Comparison of ENCODE assay signal across 19 cellular contexts in the genomic region with DNA sequence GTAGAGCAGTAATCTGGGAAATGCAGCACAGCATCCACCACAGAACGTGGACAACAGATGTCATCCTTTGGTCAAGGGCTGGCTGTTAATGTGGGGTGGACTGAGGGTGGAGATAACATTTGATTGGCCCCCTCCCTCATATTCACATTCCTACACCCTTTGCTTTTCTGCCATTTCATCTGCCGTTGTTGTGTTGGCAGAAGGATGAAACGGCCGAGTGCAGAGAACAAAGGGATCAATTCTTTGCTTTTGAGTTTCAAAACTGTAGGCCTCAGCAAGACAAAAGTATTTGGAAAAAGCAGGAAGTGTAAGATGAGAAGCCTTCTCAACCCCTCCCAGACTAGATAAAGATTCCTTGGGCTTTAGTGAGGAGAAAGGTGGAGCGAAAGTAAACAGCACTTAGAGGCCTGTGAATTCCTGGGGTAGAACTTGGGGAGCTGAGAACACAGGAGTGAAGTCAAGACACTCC.
DNase-seq lines count a peak whose midpoint lies in the region; ATAC-seq and TF ChIP-seq lines count a peak whose summit lies in the region.
"Had no signal": no experiment of that assay in that cellular context is flagged by ENCODE, and none has a peak within 500 bp of the region (broad histone marks: within the 10 kb centered on the region; RNA-seq: fewer than 3 reads in every experiment).

No MANE protein-coding gene starts in this region.

- peak; percentile 95 for ATAC-seq in WTC11
- ATAC-seq: sciatic nerve had no signal

- TF ChIP-seq CTCF in H9 (conservative IDR thresholded peaks at IDR 0.05) (no peak), WTC11 (IDR thresholded peaks at IDR 0.05) (no peak), GM20000 (IDR thresholded peaks at IDR 0.05; ENCODE audit: extremely low read depth, missing control alignments) (no peak), A673 (conservative IDR thresholded peaks at IDR 0.05; ENCODE audit: low read depth, low read length) (no peak)

- no CpG with 5 or more reads among the region's 5 CpGs for WGBS in H9 (ENCODE audit: extremely low coverage, insufficient read length, low lambda C conversion rate)

- no peaks in the 10 kb centered on the region for H3K27me3 Mint-ChIP-seq in H9 (ENCODE audit: low read depth)
- no peaks in the 10 kb centered on the region for H3K27me3 Mint-ChIP-seq in WTC11 (ENCODE audit: low read depth)

- H3K56ac ChIP-seq in H9 (ENCODE audit: insufficient read length, low read depth, low read length): no peak overlapping the region

- H3K23me2 ChIP-seq in H9 (ENCODE audit: insufficient read length, low read depth, low read length, poor library complexity, severe bottlenecking): no peaks in the 10 kb centered on the region

- no peaks in the 10 kb centered on the region for H4K20me1 ChIP-seq in H9 (ENCODE audit: control insufficient read depth, insufficient read depth, insufficient read length)

- H3K27ac Mint-ChIP-seq in H9 (no peak overlapping the region), WTC11 (no peak overlapping the region)

- no peak overlapping the region for H4K8ac ChIP-seq in H9 (replicated peaks; ENCODE audit: insufficient read length, low read depth, low read length)

- no peak overlapping the region for H2BK15ac ChIP-seq in H9 (ENCODE audit: low read depth, low read length)

- H3K18ac ChIP-seq in H9 (ENCODE audit: insufficient read length, low read depth, low read length): peak overlapping the region; percentile 52

- H2BK120ac ChIP-seq in H9 (ENCODE audit: low read depth, low read length, poor library complexity, severe bottlenecking): no peak overlapping the region

- peak overlapping the region; percentile 9 for H2AK5ac ChIP-seq in H9 (ENCODE audit: insufficient read length, low read length)

- H3K36me3 ChIP-seq in A673 (ENCODE audit: insufficient read depth, low read length, poor library complexity, severe bottlenecking): no peaks in the 10 kb centered on the region
- H3K36me3 ChIP-seq: colonic mucosa, vagina had no signal

- H3K9ac ChIP-seq in H9 (ENCODE audit: extremely low read depth, insufficient read length, low read length): no peak overlapping the region

- H3K4me3 Mint-ChIP-seq in H9: no peak overlapping the region
- H3K4me3 Mint-ChIP-seq in WTC11: no peak overlapping the region
- H3K4me3 Mint-ChIP-seq: neural crest cell had no signal

- CTCF ChIA-PET in WTC11 (lab: Charles Lee) (no interaction called here), A673 (lab: Charles Lee) (no interaction called here)

- H3K4me1 Mint-ChIP-seq in H9 (peaks cover 11 to 12% of the 10 kb centered on the region in 2 experiments; a peak in 3 of 4 replicates), WTC11 (peaks cover 7% of the 10 kb centered on the region)
- H3K4me1 Mint-ChIP-seq: neural crest cell had no signal

- H3K9me3 Mint-ChIP-seq in H9 (no peaks in the 10 kb centered on the region), WTC11 (peaks cover 6% of the 10 kb centered on the region)
- H3K9me3 Mint-ChIP-seq: neural crest cell had no signal

- no peak overlapping the region for H3K23ac ChIP-seq in H9 (ENCODE audit: insufficient read length, low read depth, low read length)

- no peak overlapping the region for H2AFZ ChIP-seq in H9 (ENCODE audit: low read length)

- no peaks in the 10 kb centered on the region for H3K79me1 ChIP-seq in H9 (ENCODE audit: insufficient read depth, low read depth, low read length, poor library complexity, severe bottlenecking)

- H3K4me2 ChIP-seq in H9 (ENCODE audit: insufficient read depth, insufficient read length, low read length): peak overlapping the region; percentile 39

- no peak overlapping the region for H3K4ac ChIP-seq in H9 (ENCODE audit: low read depth, low read length)

- H3T11ph ChIP-seq in H9 (ENCODE audit: low read length): no peak overlapping the region

- H3K4me1 ChIP-seq in H9 (ENCODE audit: insufficient read depth, low read length) (peaks cover 8% of the 10 kb centered on the region; the same call in 1 of the 2 replicates), A673 (ENCODE audit: insufficient read depth, low read length, poor library complexity, severe bottlenecking) (no peaks in the 10 kb centered on the region)
- H3K4me1 ChIP-seq: colonic mucosa, vagina had no signal

- peak overlapping the region; percentile 42 for H2BK5ac ChIP-seq in H9 (ENCODE audit: insufficient read length, low read length)

- no peak overlapping the region for H2BK20ac ChIP-seq in H9 (ENCODE audit: low read depth, low read length, poor library complexity, severe bottlenecking)

- intact Hi-C loops in A673 (cut with micrococcal nuclease; ENCODE audit: unreplicated experiment): no loop called here

- H4K91ac ChIP-seq in H9 (ENCODE audit: insufficient read length, low read depth, low read length): no peak overlapping the region

- H3K36me3 Mint-ChIP-seq in H9 (ENCODE audit: insufficient read depth in 1 of 3, low read depth in 3 of 3): peaks cover 0 to 7% (median 6%) of the 10 kb centered on the region in 3 experiments; a peak in 1 of 7 replicates
- peaks cover 6% of the 10 kb centered on the region for H3K36me3 Mint-ChIP-seq in WTC11

- H3K9me3 ChIP-seq in H9 (ENCODE audit: control insufficient read depth, low read depth, low read length) (no peaks in the 10 kb centered on the region), A673 (ENCODE audit: low read depth, low read length, poor library complexity, severe bottlenecking) (no peaks in the 10 kb centered on the region)
- H3K9me3 ChIP-seq: colonic mucosa, vagina had no signal

- no peak overlapping the region for H3K4me3 ChIP-seq in A673 (ENCODE audit: low read depth, low read length, poor library complexity, severe bottlenecking)
- H3K4me3 ChIP-seq: colonic mucosa, vagina had no signal

- H3K14ac ChIP-seq in H9 (ENCODE audit: insufficient read depth, low read length): no peak overlapping the region

- H4K5ac ChIP-seq in H9 (ENCODE audit: insufficient read length, low read depth, low read length): no peak overlapping the region

- no peak overlapping the region for H2BK12ac ChIP-seq in H9 (ENCODE audit: insufficient read length, low read depth, low read length)

- H3K27ac ChIP-seq in H9 (ENCODE audit: insufficient read length, low read depth, low read length): peak overlapping the region; percentile 99
- H3K27ac ChIP-seq in A673 (ENCODE audit: low read depth, low read length, poor library complexity, severe bottlenecking): no peak overlapping the region
- H3K27ac ChIP-seq: colonic mucosa, HL-60, vagina had no signal

- no TSS peak for BruUV-seq in A673 (replicated peaks; lab: Mats Ljungman, UMichigan)

- H3K27me3 ChIP-seq in H9 (ENCODE audit: insufficient read depth, low read length) (no peaks in the 10 kb centered on the region), A673 (replicated peaks; ENCODE audit: insufficient read depth, low read depth, low read length, poor library complexity) (no peaks in the 10 kb centered on the region)
- H3K27me3 ChIP-seq: colonic mucosa, vagina had no signal

- no peaks in the 10 kb centered on the region for H3K79me2 ChIP-seq in H9 (ENCODE audit: insufficient read depth, low read length)

- DNase-seq in H9: peak; percentile 91
- DNase-seq in WTC11 (ENCODE audit: low spot score): peak; percentile 43
- DNase-seq in iPS DF 4.7 (ENCODE audit: extremely low read depth, low spot score): peak; percentile 96
- DNase-seq in pons (ENCODE audit: low spot score): peak; percentile 17
- no peak for DNase-seq in AML-193 (lab: John Stamatoyannopoulos, UW)
- DNase-seq in DMS153 treated with DMSO at 0.1 percent for 48 hours (lab: John Stamatoyannopoulos, UW; ENCODE audit: unreplicated experiment): no peak
- DNase-seq in GM20000 (ENCODE audit: low spot score): no peak
- DNase-seq in A673 (ENCODE audit: low spot score): no peak
- DNase-seq: activated CD4-positive, alpha-beta T cell treated with anti-CD3 and anti-CD28 coated beads for 4 hours; activated gamma-delta T cell treated with Interleukin-2 at 50 U/mL for 16 hours; anterior cingulate cortex; colonic mucosa; Kasumi-1; NCI-H1417 treated with DMSO at 0.1 percent for 48 hours; NCI-H2171 treated with DMSO at 0.1 percent for 48 hours had no signal

- POLR2A ChIA-PET in WTC11 (lab: Charles Lee): interaction anchor here (1.1 kb wide), 1 partner anchor 75 kb away, joined by 4 read pairs; the partner anchor contains the start of gene PHIP
- POLR2A ChIA-PET in A673 (lab: Charles Lee; ENCODE audit: low non-redundant PET): no interaction called here

TF ChIP-seq in WTC11, 78 proteins besides CTCF, POLR2A, EP300 and RAD21 (continues in another document):
- TF ChIP-seq SP1 (CRISPR knock-in tag; conservative IDR thresholded peaks at IDR 0.05): peak; percentile 59; the same call in 1 of the 2 replicates
- TF ChIP-seq FOXP4 (CRISPR knock-in tag; IDR thresholded peaks at IDR 0.05): peak; percentile 87; the same call in 1 of the 2 replicates
- no peak for TF ChIP-seq USF2 (CRISPR knock-in tag; IDR thresholded peaks at IDR 0.05)
- TF ChIP-seq NFE2L1 (CRISPR knock-in tag; IDR thresholded peaks at IDR 0.05): peak; percentile 93
- no peak for TF ChIP-seq NFATC4 (CRISPR knock-in tag; IDR thresholded peaks at IDR 0.05)
- TF ChIP-seq ETV6 (CRISPR knock-in tag; IDR thresholded peaks at IDR 0.05): 0 out of 2 replicates have a peak, but pooled peaks have one; percentile 20
- TF ChIP-seq FOXK1 (CRISPR knock-in tag; IDR thresholded peaks at IDR 0.05): peak; percentile 77
- 0 out of 2 replicates have a peak, but pooled peaks have one; percentile 24 for TF ChIP-seq PRRX2 (CRISPR knock-in tag; IDR thresholded peaks at IDR 0.05)
- peak; percentile 71; the same call in 1 of the 2 replicates for TF ChIP-seq TEAD1 (CRISPR knock-in tag; IDR thresholded peaks at IDR 0.05)

Comparison
In these comparisons a context has a peak if more than half of its experiments do, and no peak if none do; other contexts are left out.
1. DNase-seq: peak in H9 (single experiment), WTC11 (single experiment), iPS DF 4.7 (single experiment) and pons (single experiment); none in AML-193 (0 of 2), DMS153 treated with DMSO at 0.1 percent for 48 hours (single experiment), GM20000 (single experiment) and A673 (single experiment).